1 cellular context compared by ENCODE assay signal in the genomic region with DNA sequence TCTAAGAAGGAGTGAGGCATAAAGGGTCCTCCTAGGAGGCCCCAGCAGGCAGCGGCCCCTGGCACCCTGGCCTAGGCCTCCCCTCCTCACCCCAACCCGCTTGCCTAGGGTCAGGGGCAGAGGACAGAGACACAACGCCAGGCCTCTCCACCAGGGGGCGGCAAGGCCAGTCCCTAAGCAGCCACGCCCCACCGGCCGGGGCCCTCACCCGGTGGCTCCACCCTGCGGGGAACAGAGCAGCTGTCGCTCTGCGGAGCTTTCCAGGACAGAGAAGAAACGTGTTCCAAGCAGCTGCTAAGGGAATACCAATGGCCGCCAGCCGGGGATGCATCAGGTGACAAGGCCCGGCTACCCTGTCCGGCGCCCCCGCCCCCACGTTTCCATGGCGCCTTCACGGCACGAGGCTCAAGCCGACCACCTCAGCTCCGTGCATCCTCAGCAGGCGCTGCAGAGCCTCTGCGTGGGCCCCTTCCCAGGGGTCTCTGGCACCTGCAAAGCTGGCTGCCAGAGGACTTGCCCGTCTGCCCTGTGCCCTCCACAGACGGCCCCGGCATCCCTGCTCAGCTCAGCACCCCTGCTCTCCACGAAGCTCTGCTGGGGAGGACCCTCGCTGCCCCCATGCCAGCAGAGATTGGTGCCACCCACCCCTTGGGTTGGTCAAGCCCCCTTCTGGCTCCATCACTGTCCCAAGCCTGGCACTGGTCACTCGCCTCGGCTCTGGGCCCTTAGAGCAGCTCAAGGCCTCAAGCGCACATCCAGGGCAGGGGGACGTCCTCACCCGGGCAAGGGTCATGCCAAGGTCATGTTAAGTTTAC.
A peak's percentile ranks its signal among the peaks of the same experiment; 100 is the strongest.
TF ChIP-seq lines count a peak whose summit lies in the region.

No MANE protein-coding gene starts in this region.

TF ChIP-seq in HepG2, 621 proteins besides CTCF, POLR2A, EP300 and RAD21 (continued from another document):
- TF ChIP-seq PRDM15 (CRISPR knock-in tag; IDR thresholded peaks at IDR 0.05) = no peak
- TF ChIP-seq BORCS8-MEF2B (CRISPR knock-in tag; IDR thresholded peaks at IDR 0.05) = 0 out of 2 replicates have a peak, but pooled peaks have one; percentile 35
- TF ChIP-seq, protein P1, sequence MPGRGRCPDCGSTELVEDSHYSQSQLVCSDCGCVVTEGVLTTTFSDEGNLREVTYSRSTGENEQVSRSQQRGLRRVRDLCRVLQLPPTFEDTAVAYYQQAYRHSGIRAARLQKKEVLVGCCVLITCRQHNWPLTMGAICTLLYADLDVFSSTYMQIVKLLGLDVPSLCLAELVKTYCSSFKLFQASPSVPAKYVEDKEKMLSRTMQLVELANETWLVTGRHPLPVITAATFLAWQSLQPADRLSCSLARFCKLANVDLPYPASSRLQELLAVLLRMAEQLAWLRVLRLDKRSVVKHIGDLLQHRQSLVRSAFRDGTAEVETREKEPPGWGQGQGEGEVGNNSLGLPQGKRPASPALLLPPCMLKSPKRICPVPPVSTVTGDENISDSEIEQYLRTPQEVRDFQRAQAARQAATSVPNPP (CRISPR knock-in tag; IDR thresholded peaks at IDR 0.05) = no peak
- TF ChIP-seq, protein P2, sequence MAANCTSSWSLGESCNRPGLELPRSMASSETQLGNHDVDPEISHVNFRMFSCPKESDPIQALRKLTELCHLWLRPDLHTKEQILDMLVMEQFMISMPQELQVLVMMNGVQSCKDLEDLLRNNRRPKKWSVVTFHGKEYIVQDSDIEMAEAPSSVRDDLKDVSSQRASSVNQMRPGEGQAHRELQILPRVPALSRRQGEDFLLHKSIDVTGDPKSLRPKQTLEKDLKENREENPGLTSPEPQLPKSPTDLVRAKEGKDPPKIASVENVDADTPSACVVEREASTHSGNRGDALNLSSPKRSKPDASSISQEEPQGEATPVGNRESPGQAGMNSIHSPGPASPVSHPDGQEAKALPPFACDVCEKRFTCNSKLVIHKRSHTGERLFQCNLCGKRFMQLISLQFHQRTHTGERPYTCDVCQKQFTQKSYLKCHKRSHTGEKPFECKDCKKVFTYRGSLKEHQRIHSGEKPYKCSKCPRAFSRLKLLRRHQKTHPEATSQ (CRISPR knock-in tag; IDR thresholded peaks at IDR 0.05; ENCODE audit: borderline replicate concordance) = no peak
- TF ChIP-seq ZSCAN25 (CRISPR knock-in tag; IDR thresholded peaks at IDR 0.05) = peak; percentile 74; the same call in 1 of the 2 replicates
TF ChIP-seq in HepG2: peak in this region for 154.
